ENCODE assay signal across 1 cellular context in genomic region chr5:73188764-73189521, GRCh38.
TF ChIP-seq lines count a peak whose summit lies in the region.

No MANE protein-coding gene starts in this region.

TF ChIP-seq in K562, 482 proteins besides CTCF, POLR2A, EP300 and RAD21 (continued from another document and continues in another):
- TF ChIP-seq CUX1 (CRISPR knock-in tag; IDR thresholded peaks at IDR 0.05), result no peak
- TF ChIP-seq ZNF384 (IDR thresholded peaks at IDR 0.05; ENCODE audit: low read depth, low read length), result no peak
- TF ChIP-seq, protein P1, sequence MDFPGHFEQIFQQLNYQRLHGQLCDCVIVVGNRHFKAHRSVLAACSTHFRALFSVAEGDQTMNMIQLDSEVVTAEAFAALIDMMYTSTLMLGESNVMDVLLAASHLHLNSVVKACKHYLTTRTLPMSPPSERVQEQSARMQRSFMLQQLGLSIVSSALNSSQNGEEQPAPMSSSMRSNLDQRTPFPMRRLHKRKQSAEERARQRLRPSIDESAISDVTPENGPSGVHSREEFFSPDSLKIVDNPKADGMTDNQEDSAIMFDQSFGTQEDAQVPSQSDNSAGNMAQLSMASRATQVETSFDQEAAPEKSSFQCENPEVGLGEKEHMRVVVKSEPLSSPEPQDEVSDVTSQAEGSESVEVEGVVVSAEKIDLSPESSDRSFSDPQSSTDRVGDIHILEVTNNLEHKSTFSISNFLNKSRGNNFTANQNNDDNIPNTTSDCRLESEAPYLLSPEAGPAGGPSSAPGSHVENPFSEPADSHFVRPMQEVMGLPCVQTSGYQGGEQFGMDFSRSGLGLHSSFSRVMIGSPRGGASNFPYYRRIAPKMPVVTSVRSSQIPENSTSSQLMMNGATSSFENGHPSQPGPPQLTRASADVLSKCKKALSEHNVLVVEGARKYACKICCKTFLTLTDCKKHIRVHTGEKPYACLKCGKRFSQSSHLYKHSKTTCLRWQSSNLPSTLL (IDR thresholded peaks at IDR 0.05), result no peak
- TF ChIP-seq, protein P2, sequence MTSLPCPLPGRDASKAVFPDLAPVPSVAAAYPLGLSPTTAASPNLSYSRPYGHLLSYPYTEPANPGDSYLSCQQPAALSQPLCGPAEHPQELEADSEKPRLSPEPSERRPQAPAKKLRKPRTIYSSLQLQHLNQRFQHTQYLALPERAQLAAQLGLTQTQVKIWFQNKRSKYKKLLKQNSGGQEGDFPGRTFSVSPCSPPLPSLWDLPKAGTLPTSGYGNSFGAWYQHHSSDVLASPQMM (CRISPR knock-in tag; IDR thresholded peaks at IDR 0.05), result no peak
- TF ChIP-seq HCFC1 (IDR thresholded peaks at IDR 0.05; ENCODE audit: low read depth, low read length), result peak; percentile 82
- TF ChIP-seq, protein P3, sequence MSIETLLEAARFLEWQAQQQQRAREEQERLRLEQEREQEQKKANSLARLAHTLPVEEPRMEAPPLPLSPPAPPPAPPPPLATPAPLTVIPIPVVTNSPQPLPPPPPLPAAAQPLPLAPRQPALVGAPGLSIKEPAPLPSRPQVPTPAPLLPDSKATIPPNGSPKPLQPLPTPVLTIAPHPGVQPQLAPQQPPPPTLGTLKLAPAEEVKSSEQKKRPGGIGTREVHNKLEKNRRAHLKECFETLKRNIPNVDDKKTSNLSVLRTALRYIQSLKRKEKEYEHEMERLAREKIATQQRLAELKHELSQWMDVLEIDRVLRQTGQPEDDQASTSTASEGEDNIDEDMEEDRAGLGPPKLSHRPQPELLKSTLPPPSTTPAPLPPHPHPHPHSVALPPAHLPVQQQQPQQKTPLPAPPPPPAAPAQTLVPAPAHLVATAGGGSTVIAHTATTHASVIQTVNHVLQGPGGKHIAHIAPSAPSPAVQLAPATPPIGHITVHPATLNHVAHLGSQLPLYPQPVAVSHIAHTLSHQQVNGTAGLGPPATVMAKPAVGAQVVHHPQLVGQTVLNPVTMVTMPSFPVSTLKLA (conservative IDR thresholded peaks at IDR 0.05), result no peak
- peak; percentile 69 for TF ChIP-seq ZNF143 (CRISPR knock-in tag; IDR thresholded peaks at IDR 0.05)
- no peak for TF ChIP-seq ZBTB17 (CRISPR knock-in tag; IDR thresholded peaks at IDR 0.05)
- TF ChIP-seq TCFL5 (CRISPR knock-in tag; conservative IDR thresholded peaks at IDR 0.05), result no peak
- TF ChIP-seq, protein P4, sequence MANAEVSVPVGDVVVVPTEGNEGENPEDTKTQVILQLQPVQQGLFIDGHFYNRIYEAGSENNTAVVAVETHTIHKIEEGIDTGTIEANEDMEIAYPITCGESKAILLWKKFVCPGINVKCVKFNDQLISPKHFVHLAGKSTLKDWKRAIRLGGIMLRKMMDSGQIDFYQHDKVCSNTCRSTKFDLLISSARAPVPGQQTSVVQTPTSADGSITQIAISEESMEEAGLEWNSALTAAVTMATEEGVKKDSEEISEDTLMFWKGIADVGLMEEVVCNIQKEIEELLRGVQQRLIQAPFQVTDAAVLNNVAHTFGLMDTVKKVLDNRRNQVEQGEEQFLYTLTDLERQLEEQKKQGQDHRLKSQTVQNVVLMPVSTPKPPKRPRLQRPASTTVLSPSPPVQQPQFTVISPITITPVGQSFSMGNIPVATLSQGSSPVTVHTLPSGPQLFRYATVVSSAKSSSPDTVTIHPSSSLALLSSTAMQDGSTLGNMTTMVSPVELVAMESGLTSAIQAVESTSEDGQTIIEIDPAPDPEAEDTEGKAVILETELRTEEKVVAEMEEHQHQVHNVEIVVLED (CRISPR knock-in tag; IDR thresholded peaks at IDR 0.05), result no peak
- no peak for TF ChIP-seq MYBL2 (IDR thresholded peaks at IDR 0.05; ENCODE audit: low read depth)
- no peak for TF ChIP-seq MYBL2 (CRISPR knock-in tag; IDR thresholded peaks at IDR 0.05; ENCODE audit: borderline replicate concordance)
- no peak for TF ChIP-seq CREBBP (IDR thresholded peaks at IDR 0.05; ENCODE audit: low read depth, low read length)
- TF ChIP-seq, protein P5, sequence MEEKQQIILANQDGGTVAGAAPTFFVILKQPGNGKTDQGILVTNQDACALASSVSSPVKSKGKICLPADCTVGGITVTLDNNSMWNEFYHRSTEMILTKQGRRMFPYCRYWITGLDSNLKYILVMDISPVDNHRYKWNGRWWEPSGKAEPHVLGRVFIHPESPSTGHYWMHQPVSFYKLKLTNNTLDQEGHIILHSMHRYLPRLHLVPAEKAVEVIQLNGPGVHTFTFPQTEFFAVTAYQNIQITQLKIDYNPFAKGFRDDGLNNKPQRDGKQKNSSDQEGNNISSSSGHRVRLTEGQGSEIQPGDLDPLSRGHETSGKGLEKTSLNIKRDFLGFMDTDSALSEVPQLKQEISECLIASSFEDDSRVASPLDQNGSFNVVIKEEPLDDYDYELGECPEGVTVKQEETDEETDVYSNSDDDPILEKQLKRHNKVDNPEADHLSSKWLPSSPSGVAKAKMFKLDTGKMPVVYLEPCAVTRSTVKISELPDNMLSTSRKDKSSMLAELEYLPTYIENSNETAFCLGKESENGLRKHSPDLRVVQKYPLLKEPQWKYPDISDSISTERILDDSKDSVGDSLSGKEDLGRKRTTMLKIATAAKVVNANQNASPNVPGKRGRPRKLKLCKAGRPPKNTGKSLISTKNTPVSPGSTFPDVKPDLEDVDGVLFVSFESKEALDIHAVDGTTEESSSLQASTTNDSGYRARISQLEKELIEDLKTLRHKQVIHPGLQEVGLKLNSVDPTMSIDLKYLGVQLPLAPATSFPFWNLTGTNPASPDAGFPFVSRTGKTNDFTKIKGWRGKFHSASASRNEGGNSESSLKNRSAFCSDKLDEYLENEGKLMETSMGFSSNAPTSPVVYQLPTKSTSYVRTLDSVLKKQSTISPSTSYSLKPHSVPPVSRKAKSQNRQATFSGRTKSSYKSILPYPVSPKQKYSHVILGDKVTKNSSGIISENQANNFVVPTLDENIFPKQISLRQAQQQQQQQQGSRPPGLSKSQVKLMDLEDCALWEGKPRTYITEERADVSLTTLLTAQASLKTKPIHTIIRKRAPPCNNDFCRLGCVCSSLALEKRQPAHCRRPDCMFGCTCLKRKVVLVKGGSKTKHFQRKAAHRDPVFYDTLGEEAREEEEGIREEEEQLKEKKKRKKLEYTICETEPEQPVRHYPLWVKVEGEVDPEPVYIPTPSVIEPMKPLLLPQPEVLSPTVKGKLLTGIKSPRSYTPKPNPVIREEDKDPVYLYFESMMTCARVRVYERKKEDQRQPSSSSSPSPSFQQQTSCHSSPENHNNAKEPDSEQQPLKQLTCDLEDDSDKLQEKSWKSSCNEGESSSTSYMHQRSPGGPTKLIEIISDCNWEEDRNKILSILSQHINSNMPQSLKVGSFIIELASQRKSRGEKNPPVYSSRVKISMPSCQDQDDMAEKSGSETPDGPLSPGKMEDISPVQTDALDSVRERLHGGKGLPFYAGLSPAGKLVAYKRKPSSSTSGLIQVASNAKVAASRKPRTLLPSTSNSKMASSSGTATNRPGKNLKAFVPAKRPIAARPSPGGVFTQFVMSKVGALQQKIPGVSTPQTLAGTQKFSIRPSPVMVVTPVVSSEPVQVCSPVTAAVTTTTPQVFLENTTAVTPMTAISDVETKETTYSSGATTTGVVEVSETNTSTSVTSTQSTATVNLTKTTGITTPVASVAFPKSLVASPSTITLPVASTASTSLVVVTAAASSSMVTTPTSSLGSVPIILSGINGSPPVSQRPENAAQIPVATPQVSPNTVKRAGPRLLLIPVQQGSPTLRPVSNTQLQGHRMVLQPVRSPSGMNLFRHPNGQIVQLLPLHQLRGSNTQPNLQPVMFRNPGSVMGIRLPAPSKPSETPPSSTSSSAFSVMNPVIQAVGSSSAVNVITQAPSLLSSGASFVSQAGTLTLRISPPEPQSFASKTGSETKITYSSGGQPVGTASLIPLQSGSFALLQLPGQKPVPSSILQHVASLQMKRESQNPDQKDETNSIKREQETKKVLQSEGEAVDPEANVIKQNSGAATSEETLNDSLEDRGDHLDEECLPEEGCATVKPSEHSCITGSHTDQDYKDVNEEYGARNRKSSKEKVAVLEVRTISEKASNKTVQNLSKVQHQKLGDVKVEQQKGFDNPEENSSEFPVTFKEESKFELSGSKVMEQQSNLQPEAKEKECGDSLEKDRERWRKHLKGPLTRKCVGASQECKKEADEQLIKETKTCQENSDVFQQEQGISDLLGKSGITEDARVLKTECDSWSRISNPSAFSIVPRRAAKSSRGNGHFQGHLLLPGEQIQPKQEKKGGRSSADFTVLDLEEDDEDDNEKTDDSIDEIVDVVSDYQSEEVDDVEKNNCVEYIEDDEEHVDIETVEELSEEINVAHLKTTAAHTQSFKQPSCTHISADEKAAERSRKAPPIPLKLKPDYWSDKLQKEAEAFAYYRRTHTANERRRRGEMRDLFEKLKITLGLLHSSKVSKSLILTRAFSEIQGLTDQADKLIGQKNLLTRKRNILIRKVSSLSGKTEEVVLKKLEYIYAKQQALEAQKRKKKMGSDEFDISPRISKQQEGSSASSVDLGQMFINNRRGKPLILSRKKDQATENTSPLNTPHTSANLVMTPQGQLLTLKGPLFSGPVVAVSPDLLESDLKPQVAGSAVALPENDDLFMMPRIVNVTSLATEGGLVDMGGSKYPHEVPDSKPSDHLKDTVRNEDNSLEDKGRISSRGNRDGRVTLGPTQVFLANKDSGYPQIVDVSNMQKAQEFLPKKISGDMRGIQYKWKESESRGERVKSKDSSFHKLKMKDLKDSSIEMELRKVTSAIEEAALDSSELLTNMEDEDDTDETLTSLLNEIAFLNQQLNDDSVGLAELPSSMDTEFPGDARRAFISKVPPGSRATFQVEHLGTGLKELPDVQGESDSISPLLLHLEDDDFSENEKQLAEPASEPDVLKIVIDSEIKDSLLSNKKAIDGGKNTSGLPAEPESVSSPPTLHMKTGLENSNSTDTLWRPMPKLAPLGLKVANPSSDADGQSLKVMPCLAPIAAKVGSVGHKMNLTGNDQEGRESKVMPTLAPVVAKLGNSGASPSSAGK (IDR thresholded peaks at IDR 0.05), result peak; percentile 59
- TF ChIP-seq ZNF253 (CRISPR knock-in tag; conservative IDR thresholded peaks at IDR 0.05), result no peak
- peak; percentile 47 to 50; a peak in 2 of 4 replicates for TF ChIP-seq SIX5 (IDR thresholded peaks at IDR 0.05; ENCODE audit: borderline replicate concordance in 1 of 2, insufficient read depth in 1 of 2, low read depth in 1 of 2, low read length in 2 of 2)
- TF ChIP-seq RERE (CRISPR knock-in tag; IDR thresholded peaks at IDR 0.05; ENCODE audit: borderline replicate concordance), result no peak
